Comparison of ENCODE assay signal across 1 cellular context in genomic region chr10:31939797-31940708, GRCh38.
TF ChIP-seq lines count a peak whose summit lies in the region.

No MANE protein-coding gene starts in this region.

TF ChIP-seq in IMR-90, 13 proteins besides CTCF, POLR2A, EP300 and RAD21 (continued from another document):
- TF ChIP-seq USF2 (IDR thresholded peaks at IDR 0.05; ENCODE audit: low read depth, low read length) (no peak), NFE2L2 (IDR thresholded peaks at IDR 0.05; ENCODE audit: low read depth, low read length) (no peak), CEBPB (IDR thresholded peaks at IDR 0.05; ENCODE audit: low read depth, low read length) (0 out of 2 replicates have a peak, but pooled peaks have one; percentile 8), MAFK (IDR thresholded peaks at IDR 0.05; ENCODE audit: low read depth, low read length) (no peak), RCOR1 (IDR thresholded peaks at IDR 0.05; ENCODE audit: insufficient replicate concordance, low read length) (no peak), MAZ (IDR thresholded peaks at IDR 0.05; ENCODE audit: borderline replicate concordance, low read depth, low read length) (no peak), BHLHE40 (IDR thresholded peaks at IDR 0.05; ENCODE audit: low read depth, low read length) (0 out of 2 replicates have a peak, but pooled peaks have one; percentile 4), SMC3 (IDR thresholded peaks at IDR 0.05; ENCODE audit: low read depth, low read length) (no peak), MXI1 (IDR thresholded peaks at IDR 0.05; ENCODE audit: borderline replicate concordance, low read depth, low read length) (no peak), CHD1 (IDR thresholded peaks at IDR 0.05; ENCODE audit: low read depth, low read length) (no peak)
TF ChIP-seq in IMR-90: peak in this region for 2.
